In genomic region chr15:62792960-62793758, GRCh38 we compare ENCODE assay signal across 26 cellular contexts.
DNase-seq lines count a peak whose midpoint lies in the region; ATAC-seq and TF ChIP-seq lines count a peak whose summit lies in the region.
"Had no signal": no experiment of that assay in that cellular context is flagged by ENCODE, and none has a peak within 500 bp of the region (broad histone marks: within the 10 kb centered on the region; RNA-seq: fewer than 3 reads in every experiment).

No MANE protein-coding gene starts in this region.

- ATAC-seq in body of pancreas (no peak), GM18870 (IDR thresholded peaks at IDR 0.05; ENCODE audit: unreplicated experiment) (no peak), GM21526 (IDR thresholded peaks at IDR 0.05; ENCODE audit: low FRiP score, unreplicated experiment) (no peak)
- ATAC-seq: PC-3; stimulated activated naive CD8-positive, alpha-beta T cell treated with anti-CD3 and anti-CD28 coated beads, Interleukin-15, Interleukin-2, amounts not matched to agents 100 U/mL and 50 U/mL, for 24 hours had no signal

- H3K9me3 ChIP-seq in body of pancreas, result no peaks in the 10 kb centered on the region
- H3K9me3 ChIP-seq: HAP-1, SJSA1, tibial artery had no signal

- peaks cover 63% of the 10 kb centered on the region for H3K4me1 Mint-ChIP-seq in mesothelial cell of epicardium
- H3K4me1 Mint-ChIP-seq: activated B cell treated with CpG ODN at 0.5 μM for 24 hours; activated CD4-positive, alpha-beta memory T cell treated with anti-CD3 and anti-CD28 coated beads, Interleukin-2, amount 10 ng/mL, durations not matched to agents 7 days and 5 days; B cell had no signal

- H3K27ac ChIP-seq in body of pancreas, result peak overlapping the region in 3 of 4 donors; percentile 51 to 83 (median 74)
- H3K27ac ChIP-seq: coronary artery, SJSA1, tibial artery had no signal

- no peaks in the 10 kb centered on the region for H3K27me3 ChIP-seq in body of pancreas
- H3K27me3 ChIP-seq: SJSA1, tibial artery had no signal

- H3K4me3 ChIP-seq in body of pancreas, result no peak overlapping the region
- H3K4me3 ChIP-seq: coronary artery, HAP-1, SJSA1, tibial artery had no signal

- 79 to 91% methylated on average over 6 of the region's 6 CpGs for WGBS in body of pancreas, 2 donors

- no peaks in the 10 kb centered on the region for H3K36me3 ChIP-seq in body of pancreas (replicated peaks in 1 of 2; ENCODE audit: insufficient read depth in 1 of 2, low read depth in 2 of 2)
- H3K36me3 ChIP-seq: HAP-1, SJSA1 had no signal

- no peaks in the 10 kb centered on the region for H3K36me3 Mint-ChIP-seq in mesothelial cell of epicardium

- peak; percentile 33 for DNase-seq in A172 (ENCODE audit: low spot score)
- DNase-seq in NAMALWA (ENCODE audit: low spot score), result peak; percentile 9
- DNase-seq in body of pancreas, result no peak
- no peak for DNase-seq in mesothelial cell of epicardium (ENCODE audit: low spot score in 2 of 2, unreplicated experiment in 2 of 2)
- DNase-seq in activated CD4-positive, alpha-beta T cell treated with anti-CD3 and anti-CD28 coated beads for 4 hours, result no peak
- no peak for DNase-seq in NCI-H187 treated with DMSO at 0.1 percent for 48 hours (lab: John Stamatoyannopoulos, UW)
- DNase-seq: 8988T; activated B cell treated with CpG ODN at 0.5 μM for 24 hours; activated CD4-positive, alpha-beta memory T cell treated with anti-CD3 and anti-CD28 coated beads, Interleukin-2, amount 10 ng/mL, durations not matched to agents 7 days and 5 days; activated effector memory CD4-positive, alpha-beta T cell treated with anti-CD3 and anti-CD28 coated beads, Interleukin-2, amount 50 U/mL, for 16 hours; COR-L47; KG1; MV-4-11; NCI-H1694; NCI-H345; PC-3; stimulated activated CD4-positive, alpha-beta T cell treated with anti-CD3 and anti-CD28 coated beads, Interleukin-4, amount 100 ng/mL, for 1 hour; stimulated activated naive CD8-positive, alpha-beta T cell treated with anti-CD3 and anti-CD28 coated beads, Interleukin-15, Interleukin-2, amounts not matched to agents 100 U/mL and 50 U/mL, for 24 hours; T-helper 2 cell; tibial artery had no signal

- H3K4me3 Mint-ChIP-seq in mesothelial cell of epicardium, result no peak overlapping the region
- H3K4me3 Mint-ChIP-seq: activated B cell treated with CpG ODN at 0.5 μM for 24 hours; activated CD4-positive, alpha-beta memory T cell treated with anti-CD3 and anti-CD28 coated beads, Interleukin-2, amount 10 ng/mL, durations not matched to agents 7 days and 5 days; B cell had no signal

- no peak for TF ChIP-seq CTCF in body of pancreas (IDR thresholded peaks at IDR 0.05)
- no peak for TF ChIP-seq CTCF in mesothelial cell of epicardium (IDR thresholded peaks at IDR 0.05; ENCODE audit: unreplicated experiment)

- intact Hi-C loops in body of pancreas (cut with DNase I), result no loop called here

- TF ChIP-seq POLR2A in body of pancreas (IDR thresholded peaks at IDR 0.05), result no peak

- peak overlapping the region; percentile 45 for H3K27ac Mint-ChIP-seq in mesothelial cell of epicardium
- H3K27ac Mint-ChIP-seq: activated B cell treated with CpG ODN at 0.5 μM for 24 hours; activated CD4-positive, alpha-beta memory T cell treated with anti-CD3 and anti-CD28 coated beads, Interleukin-2, amount 10 ng/mL, durations not matched to agents 7 days and 5 days; B cell had no signal

- no peaks in the 10 kb centered on the region for H3K27me3 Mint-ChIP-seq in mesothelial cell of epicardium (ENCODE audit: low read depth)

- no peaks in the 10 kb centered on the region for H3K9me3 Mint-ChIP-seq in mesothelial cell of epicardium
- H3K9me3 Mint-ChIP-seq: activated B cell treated with CpG ODN at 0.5 μM for 24 hours; activated CD4-positive, alpha-beta memory T cell treated with anti-CD3 and anti-CD28 coated beads, Interleukin-2, amount 10 ng/mL, durations not matched to agents 7 days and 5 days had no signal

- peaks cover 22% of the 10 kb centered on the region for H3K4me1 ChIP-seq in body of pancreas
- H3K4me1 ChIP-seq: HAP-1, SJSA1 had no signal

Comparison
In these comparisons a context has a peak if more than half of its experiments do, and no peak if none do; other contexts are left out.
1. DNase-seq: peak in A172 (single experiment) and NAMALWA (single experiment); none in body of pancreas (0 of 4), mesothelial cell of epicardium (0 of 2), activated CD4-positive, alpha-beta T cell treated with anti-CD3 and anti-CD28 coated beads for 4 hours (0 of 2) and NCI-H187 treated with DMSO at 0.1 percent for 48 hours (single experiment).